In genomic region chr11:24064309-24064903, GRCh38 we compare ENCODE assay signal across 31 cellular contexts.
DNase-seq lines count a peak whose midpoint lies in the region; ATAC-seq and TF ChIP-seq lines count a peak whose summit lies in the region.
"Had no signal": no experiment of that assay in that cellular context is flagged by ENCODE, and none has a peak within 500 bp of the region (broad histone marks: within the 10 kb centered on the region; RNA-seq: fewer than 3 reads in every experiment).

No MANE protein-coding gene starts in this region.

- H3K36me3 Mint-ChIP-seq in HFFc6 (ENCODE audit: low read depth) = no peaks in the 10 kb centered on the region
- H3K36me3 Mint-ChIP-seq in activated naive CD4-positive, alpha-beta T cell treated with anti-CD3 and anti-CD28 coated beads for 36 hours (ENCODE audit: low read depth) = no peaks in the 10 kb centered on the region
- H3K36me3 Mint-ChIP-seq: activated naive CD8-positive, alpha-beta T cell; CD4-positive, CD25-positive, alpha-beta regulatory T cell; memory B cell had no signal

- DNase-seq in A172 (ENCODE audit: low spot score) (peak; percentile 18), HFFc6 (no peak), brain microvascular endothelial cell (peak; percentile 3), iris pigment epithelial cell (ENCODE audit: low read depth) (peak; percentile 3), glomerular visceral epithelial cell (ENCODE audit: extremely low spot score) (no peak), epidermal melanocyte (ENCODE audit: insufficient read length, low spot score) (no peak)
- no peak for DNase-seq in activated naive CD4-positive, alpha-beta T cell treated with anti-CD3 and anti-CD28 coated beads for 36 hours
- DNase-seq: 8988T; activated CD4-positive, alpha-beta T cell treated with anti-CD3 and anti-CD28 coated beads, Interleukin-2, amount 10 ng/mL, durations not matched to agents 24 days and 14 days; activated CD8-positive, alpha-beta memory T cell treated with anti-CD3 and anti-CD28 coated beads for 24 hours; aorta; CD4-positive, CD25-positive, alpha-beta regulatory T cell; dermis blood vessel endothelial cell; DMS79 treated with DMSO at 0.1 percent for 48 hours; esophagus squamous epithelium; H9; Karpas-422; NCI-H2029 treated with DMSO at 0.1 percent for 48 hours; NCI-H774; right lobe of liver; SIG-M5; stimulated activated CD8-positive, alpha-beta memory T cell treated with anti-CD3 and anti-CD28 coated beads, Interleukin-4, amount 100 ng/mL, for 48 hours; stomach; SW 1271; uterus; WERI-Rb-1 had no signal

- peak overlapping the region; percentile 58; the same call in 1 of the 2 replicates for H3K4me3 Mint-ChIP-seq in HFFc6
- no peak overlapping the region for H3K4me3 Mint-ChIP-seq in activated naive CD4-positive, alpha-beta T cell treated with anti-CD3 and anti-CD28 coated beads for 36 hours
- H3K4me3 Mint-ChIP-seq: activated CD4-positive, alpha-beta T cell treated with anti-CD3 and anti-CD28 coated beads, Interleukin-2, amount 10 ng/mL, durations not matched to agents 24 days and 14 days; activated naive CD8-positive, alpha-beta T cell; CD4-positive, CD25-positive, alpha-beta regulatory T cell; central memory CD8-positive, alpha-beta T cell; H9; memory B cell had no signal

- CTCF ChIA-PET in activated naive CD4-positive, alpha-beta T cell treated with anti-CD3 and anti-CD28 coated beads for 36 hours (lab: Charles Lee) = no interaction called here

- intact Hi-C loops in activated naive CD4-positive, alpha-beta T cell treated with anti-CD3 and anti-CD28 coated beads for 36 hours (cut with micrococcal nuclease) = no loop called here

- no peak overlapping the region for H3K27ac ChIP-seq in brain microvascular endothelial cell
- H3K27ac ChIP-seq: esophagus squamous epithelium, right lobe of liver, stomach, uterus, WERI-Rb-1 had no signal

- no peaks in the 10 kb centered on the region for H3K27me3 ChIP-seq in brain microvascular endothelial cell (replicated peaks)
- H3K27me3 ChIP-seq: esophagus squamous epithelium, right lobe of liver, stomach, uterus had no signal

- in situ Hi-C loops in brain microvascular endothelial cell (cut with HindIII; ENCODE audit: low pct_ligation_motif_present, low sequenced_read_pairs) = no loop called here

- peak overlapping the region; percentile 60; the same call in 1 of the 2 replicates for H3K27ac Mint-ChIP-seq in HFFc6
- no peak overlapping the region for H3K27ac Mint-ChIP-seq in activated naive CD4-positive, alpha-beta T cell treated with anti-CD3 and anti-CD28 coated beads for 36 hours
- H3K27ac Mint-ChIP-seq: activated CD4-positive, alpha-beta T cell treated with anti-CD3 and anti-CD28 coated beads, Interleukin-2, amount 10 ng/mL, durations not matched to agents 24 days and 14 days; activated naive CD8-positive, alpha-beta T cell; CD4-positive, CD25-positive, alpha-beta regulatory T cell; H9; memory B cell; progenitor cell of endocrine pancreas had no signal

- no peak for ATAC-seq in HG02970 (IDR thresholded peaks at IDR 0.05; ENCODE audit: low FRiP score, unreplicated experiment)
- ATAC-seq: right lobe of liver had no signal

- H3K36me3 ChIP-seq in brain microvascular endothelial cell (replicated peaks) = no peaks in the 10 kb centered on the region
- H3K36me3 ChIP-seq: esophagus squamous epithelium, right lobe of liver, stomach, uterus, WERI-Rb-1 had no signal

- H3K27me3 Mint-ChIP-seq in HFFc6 (ENCODE audit: insufficient read depth) = no peaks in the 10 kb centered on the region
- H3K27me3 Mint-ChIP-seq in activated naive CD4-positive, alpha-beta T cell treated with anti-CD3 and anti-CD28 coated beads for 36 hours (ENCODE audit: low read depth) = no peaks in the 10 kb centered on the region
- H3K27me3 Mint-ChIP-seq: activated CD4-positive, alpha-beta T cell treated with anti-CD3 and anti-CD28 coated beads, Interleukin-2, amount 10 ng/mL, durations not matched to agents 24 days and 14 days; activated naive CD8-positive, alpha-beta T cell; CD4-positive, CD25-positive, alpha-beta regulatory T cell; central memory CD8-positive, alpha-beta T cell; memory B cell; progenitor cell of endocrine pancreas had no signal

- H3K4me3 ChIP-seq in brain microvascular endothelial cell (ENCODE audit: low read depth, low read length) = no peak overlapping the region
- H3K4me3 ChIP-seq: esophagus squamous epithelium, right lobe of liver, stomach, uterus had no signal

- TF ChIP-seq CTCF in HFFc6 (IDR thresholded peaks at IDR 0.05) = no peak
- no peak for TF ChIP-seq CTCF in brain microvascular endothelial cell (IDR thresholded peaks at IDR 0.05; ENCODE audit: low read depth, low read length, missing control alignments)

- peaks cover 27% of the 10 kb centered on the region for H3K4me1 Mint-ChIP-seq in HFFc6 (ENCODE audit: low read depth)
- no peaks in the 10 kb centered on the region for H3K4me1 Mint-ChIP-seq in activated naive CD4-positive, alpha-beta T cell treated with anti-CD3 and anti-CD28 coated beads for 36 hours (ENCODE audit: low read depth)
- H3K4me1 Mint-ChIP-seq: activated CD4-positive, alpha-beta T cell treated with anti-CD3 and anti-CD28 coated beads, Interleukin-2, amount 10 ng/mL, durations not matched to agents 24 days and 14 days; CD4-positive, CD25-positive, alpha-beta regulatory T cell; central memory CD8-positive, alpha-beta T cell; memory B cell had no signal

- H3K9me3 Mint-ChIP-seq in HFFc6 = no peaks in the 10 kb centered on the region
- H3K9me3 Mint-ChIP-seq in activated naive CD4-positive, alpha-beta T cell treated with anti-CD3 and anti-CD28 coated beads for 36 hours = peaks cover 2% of the 10 kb centered on the region
- H3K9me3 Mint-ChIP-seq: activated CD4-positive, alpha-beta T cell treated with anti-CD3 and anti-CD28 coated beads, Interleukin-2, amount 10 ng/mL, durations not matched to agents 24 days and 14 days; central memory CD8-positive, alpha-beta T cell; H9; memory B cell had no signal

Comparison
In these comparisons a context has a peak if more than half of its experiments do, and no peak if none do; other contexts are left out.
1. DNase-seq: peak in A172 (single experiment), brain microvascular endothelial cell (single experiment) and iris pigment epithelial cell (single experiment); none in HFFc6 (single experiment), activated naive CD4-positive, alpha-beta T cell treated with anti-CD3 and anti-CD28 coated beads for 36 hours (single experiment), glomerular visceral epithelial cell (single experiment) and epidermal melanocyte (single experiment).